Comparison of ENCODE assay signal across 8 cellular contexts in the genomic region with DNA sequence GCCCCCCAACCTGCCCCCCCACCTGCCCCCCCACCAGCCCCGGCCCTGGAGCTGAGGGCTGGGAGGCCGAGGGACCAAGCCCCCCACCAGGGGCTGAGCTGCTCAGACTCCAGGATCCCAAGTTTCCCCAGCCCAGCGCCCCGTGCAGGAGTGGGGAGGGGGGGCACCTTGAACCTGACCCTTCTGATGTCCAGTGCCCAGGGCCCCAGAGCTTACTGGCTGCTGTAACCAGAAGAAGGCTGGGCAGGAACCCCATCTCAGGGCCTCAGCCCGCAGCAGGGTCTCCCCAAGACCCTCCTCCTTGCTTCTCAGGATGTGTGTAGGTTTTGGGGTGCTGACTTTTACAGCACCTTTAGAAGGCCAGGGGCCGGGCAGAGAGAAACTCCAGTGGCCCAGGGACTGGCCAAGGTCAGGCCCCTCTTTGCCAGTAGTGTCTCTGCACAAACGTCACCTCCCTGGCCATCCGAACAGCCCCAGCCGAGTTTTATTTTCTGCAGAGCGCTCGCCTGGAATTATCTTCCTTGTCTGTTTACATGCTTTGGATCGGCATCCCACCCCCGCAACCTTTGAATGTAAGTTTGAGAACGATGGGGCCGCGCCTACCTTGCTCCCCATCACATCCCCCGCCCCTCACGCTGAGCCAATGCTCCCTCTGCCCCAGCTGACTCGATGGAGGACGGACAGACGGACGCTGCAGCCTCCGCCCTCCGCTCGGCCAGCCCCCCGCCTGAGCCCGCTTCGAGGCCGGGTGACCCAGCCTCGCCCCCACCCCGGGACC.
DNase-seq lines count a peak whose midpoint lies in the region; ATAC-seq and TF ChIP-seq lines count a peak whose summit lies in the region.

No MANE protein-coding gene starts in this region.

- peaks cover 59% of the 10 kb centered on the region for H3K27me3 ChIP-seq in endodermal cell (ENCODE audit: control insufficient read depth, insufficient read depth, low read length, poor library complexity, severe bottlenecking)

- 7 to 9% methylated on average over 7 to 28 of the region's 31 CpGs for WGBS in endodermal cell (ENCODE audit: insufficient coverage in 1 of 2, insufficient read length in 1 of 2), 2 experiments

- H3K9ac ChIP-seq in endodermal cell (ENCODE audit: extremely low read depth, low read length, poor library complexity, severe bottlenecking), result no peak overlapping the region

- H3K9me3 Mint-ChIP-seq in endodermal cell (no peaks in the 10 kb centered on the region), neural crest cell (no peaks in the 10 kb centered on the region)

- H3K36me3 Mint-ChIP-seq in endodermal cell (ENCODE audit: low read depth) (no peaks in the 10 kb centered on the region), neural crest cell (ENCODE audit: low read depth) (no peaks in the 10 kb centered on the region)

- H3K4me3 Mint-ChIP-seq in endodermal cell (peak overlapping the region; percentile 61), neural crest cell (peak overlapping the region; percentile 87)

- H3K27ac Mint-ChIP-seq in endodermal cell (no peak overlapping the region), neural crest cell (ENCODE audit: unreplicated experiment) (no peak overlapping the region)

- H3K4me3 ChIP-seq in endodermal cell (ENCODE audit: low read length), result peak overlapping the region; percentile 72

- H3K4me1 ChIP-seq in endodermal cell (ENCODE audit: control insufficient read depth, insufficient read depth, low read length), result no peaks in the 10 kb centered on the region

- no peak for TF ChIP-seq CTCF in endodermal cell (conservative IDR thresholded peaks at IDR 0.05)
- TF ChIP-seq CTCF in neural crest cell (conservative IDR thresholded peaks at IDR 0.05), result no peak

- peak; percentile 71 for DNase-seq in activated effector memory CD4-positive, alpha-beta T cell treated with anti-CD3 and anti-CD28 coated beads, Interleukin-2, amount 50 U/mL, for 16 hours
- no peak for DNase-seq in activated effector memory CD4-positive, alpha-beta T cell treated with Interleukin-2 at 50 U/mL for 16 hours
- peak; percentile 34 to 46 for DNase-seq in activated CD4-positive, alpha-beta T cell treated with anti-CD3 and anti-CD28 coated beads for 4 hours
- DNase-seq in endodermal cell (peak; percentile 84), neural crest cell (ENCODE audit: low read depth, low spot score) (peak; percentile 26), middle frontal gyrus (ENCODE audit: extremely low spot score, low spot score) (no peak), MV-4-11 (lab: John Stamatoyannopoulos, UW) (no peak)

- H3K4me1 Mint-ChIP-seq in endodermal cell, result peaks cover 14% of the 10 kb centered on the region
- peaks cover 40% of the 10 kb centered on the region for H3K4me1 Mint-ChIP-seq in neural crest cell

- ATAC-seq in HG03139 (IDR thresholded peaks at IDR 0.05; ENCODE audit: unreplicated experiment), result no peak

- no peaks in the 10 kb centered on the region for H3K36me3 ChIP-seq in endodermal cell (ENCODE audit: control insufficient read depth, insufficient read depth, low read length)

- no peak overlapping the region for H3K27ac ChIP-seq in endodermal cell (ENCODE audit: low read depth, low read length)

- H3K27me3 Mint-ChIP-seq in endodermal cell (ENCODE audit: insufficient read depth) (peaks cover 73% of the 10 kb centered on the region), neural crest cell (ENCODE audit: low read depth) (peaks cover 86% of the 10 kb centered on the region)

- H3K9me3 ChIP-seq in endodermal cell (ENCODE audit: control insufficient read depth, low read length), result no peaks in the 10 kb centered on the region

Comparison
In these comparisons a context has a peak if more than half of its experiments do, and no peak if none do; other contexts are left out.
1. DNase-seq: peak in activated effector memory CD4-positive, alpha-beta T cell treated with anti-CD3 and anti-CD28 coated beads, Interleukin-2, amount 50 U/mL, for 16 hours (single experiment), activated CD4-positive, alpha-beta T cell treated with anti-CD3 and anti-CD28 coated beads for 4 hours (2 of 2), endodermal cell (single experiment) and neural crest cell (single experiment); none in activated effector memory CD4-positive, alpha-beta T cell treated with Interleukin-2 at 50 U/mL for 16 hours (single experiment), middle frontal gyrus (single experiment) and MV-4-11 (single experiment).